ENCODE assay signal across 22 cellular contexts in genomic region chr1:183165456-183165855, GRCh38. TPM values are rescaled to one million over a fixed set of nuclear protein-coding genes. Genes with fewer than 3 reads are reported as not detected.
DNase-seq lines count a peak whose midpoint lies in the region; ATAC-seq and TF ChIP-seq lines count a peak whose summit lies in the region.
"Had no signal": no experiment of that assay in that cellular context is flagged by ENCODE, and none has a peak within 500 bp of the region (broad histone marks: within the 10 kb centered on the region; RNA-seq: fewer than 3 reads in every experiment).

No MANE protein-coding gene starts in this region.

- no peaks in the 10 kb centered on the region for H3K79me2 ChIP-seq in GM23338 (replicated peaks; ENCODE audit: insufficient read depth)
- H3K79me2 ChIP-seq: hepatocyte had no signal

- no peaks in the 10 kb centered on the region for H4K20me1 ChIP-seq in GM23338 (replicated peaks; ENCODE audit: insufficient read depth)

- peak; percentile 70 for ATAC-seq in GM23338
- no peak for ATAC-seq in left lobe of liver
- ATAC-seq in HG03571 (IDR thresholded peaks at IDR 0.05; ENCODE audit: unreplicated experiment) = no peak
- ATAC-seq: activated CD4-positive, CD25-positive, alpha-beta regulatory T cell treated with anti-CD3 and anti-CD28 coated beads, Interleukin-2, amount 50 U/mL, for 24 hours; lower lobe of right lung had no signal

- H3K4me2 ChIP-seq in GM23338 = no peak overlapping the region
- H3K4me2 ChIP-seq: hepatocyte had no signal

- CTCF ChIA-PET in RWPE1 (lab: Yijun Ruan, JAX) = no interaction called here

- peaks cover 14% of the 10 kb centered on the region for H3K4me1 Mint-ChIP-seq in GM23338
- H3K4me1 Mint-ChIP-seq: activated CD4-positive, alpha-beta memory T cell treated with anti-CD3 and anti-CD28 coated beads, Interleukin-2, amount 10 ng/mL, durations not matched to agents 7 days and 5 days; brain; CD4-positive, alpha-beta memory T cell had no signal

- DNase-seq in GM23338 (ENCODE audit: low spot score) (peak; percentile 26), RWPE1 (ENCODE audit: low spot score) (peak; percentile 36), renal cortical epithelial cell (ENCODE audit: low read depth) (peak; percentile 72), left lobe of liver (ENCODE audit: low spot score) (no peak), AG08396 (ENCODE audit: low spot score) (no peak)
- DNase-seq: activated CD4-positive, alpha-beta memory T cell treated with anti-CD3 and anti-CD28 coated beads, Interleukin-2, amount 10 ng/mL, durations not matched to agents 7 days and 5 days; CD4-positive, alpha-beta memory T cell; effector memory CD4-positive, alpha-beta T cell; EL; foreskin fibroblast; lower lobe of right lung; NCI-H1105; NCI-H2029 treated with DMSO at 0.1 percent for 48 hours; NCI-H446; OCI-M1; SIG-M5; substantia nigra had no signal

- H3K27ac ChIP-seq in GM23338 (ENCODE audit: low read depth) (no peak overlapping the region), RWPE1 (peak overlapping the region; percentile 89), iPS-18a (ENCODE audit: low read length) (no peak overlapping the region)
- H3K27ac ChIP-seq: lower lobe of right lung had no signal

- H3K4me1 ChIP-seq in GM23338 (ENCODE audit: insufficient read depth) (peaks cover 4% of the 10 kb centered on the region; the same call in 1 of the 2 replicates), iPS-18a (ENCODE audit: control insufficient read depth, low read depth, low read length) (peaks cover 16% of the 10 kb centered on the region)
- H3K4me1 ChIP-seq: lower lobe of right lung had no signal

- no peaks in the 10 kb centered on the region for H3F3A ChIP-seq in GM23338 (replicated peaks; ENCODE audit: low read depth)

- H3K9me3 ChIP-seq in iPS-18a (ENCODE audit: control insufficient read depth, low read depth, low read length) = no peaks in the 10 kb centered on the region
- H3K9me3 ChIP-seq: lower lobe of right lung had no signal

- POLR2A ChIA-PET in RWPE1 (lab: Yijun Ruan, JAX; ENCODE audit: low non-redundant PET) = no interaction called here

- H2AFZ ChIP-seq in GM23338 = no peak overlapping the region
- H2AFZ ChIP-seq: hepatocyte had no signal

- H3K27me3 ChIP-seq in GM23338 (ENCODE audit: insufficient read depth) (no peaks in the 10 kb centered on the region), iPS-18a (ENCODE audit: control insufficient read depth, insufficient read depth, low read length) (no peaks in the 10 kb centered on the region)
- H3K27me3 ChIP-seq: hepatocyte had no signal

- H3K9me3 Mint-ChIP-seq in GM23338 = no peaks in the 10 kb centered on the region
- H3K9me3 Mint-ChIP-seq: activated CD4-positive, alpha-beta memory T cell treated with anti-CD3 and anti-CD28 coated beads, Interleukin-2, amount 10 ng/mL, durations not matched to agents 7 days and 5 days; brain had no signal

- H3K4me3 Mint-ChIP-seq in GM23338 = no peak overlapping the region
- H3K4me3 Mint-ChIP-seq: activated CD4-positive, alpha-beta memory T cell treated with anti-CD3 and anti-CD28 coated beads, Interleukin-2, amount 10 ng/mL, durations not matched to agents 7 days and 5 days; brain; CD4-positive, alpha-beta memory T cell had no signal

- TF ChIP-seq CTCF in GM23338 (conservative IDR thresholded peaks at IDR 0.05; ENCODE audit: low read depth in 2 of 2) (no peak), RWPE1 (conservative IDR thresholded peaks at IDR 0.05; ENCODE audit: low read depth) (no peak)

- H3K9ac ChIP-seq in iPS-18a (ENCODE audit: low read length) = peak overlapping the region; percentile 5

- no peaks in the 10 kb centered on the region for H3K36me3 ChIP-seq in GM23338 (ENCODE audit: insufficient read depth)
- H3K36me3 ChIP-seq in iPS-18a (ENCODE audit: control insufficient read depth, low read depth, low read length) = no peaks in the 10 kb centered on the region
- H3K36me3 ChIP-seq: lower lobe of right lung had no signal

- H3K36me3 Mint-ChIP-seq in GM23338 (ENCODE audit: low read depth) = no peaks in the 10 kb centered on the region
- H3K36me3 Mint-ChIP-seq: brain; CD4-positive, alpha-beta memory T cell had no signal

- H3K4me3 ChIP-seq in GM23338 = no peak overlapping the region
- no peak overlapping the region for H3K4me3 ChIP-seq in iPS-18a (ENCODE audit: low read length)
- H3K4me3 ChIP-seq: hepatocyte, lower lobe of right lung had no signal

- no peak overlapping the region for H3K27ac Mint-ChIP-seq in GM23338
- H3K27ac Mint-ChIP-seq: activated CD4-positive, alpha-beta memory T cell treated with anti-CD3 and anti-CD28 coated beads, Interleukin-2, amount 10 ng/mL, durations not matched to agents 7 days and 5 days; brain; CD4-positive, alpha-beta memory T cell had no signal

- H3K27me3 Mint-ChIP-seq in GM23338 (ENCODE audit: insufficient read depth, low read depth, poor library complexity) = no peaks in the 10 kb centered on the region
- H3K27me3 Mint-ChIP-seq: activated CD4-positive, alpha-beta memory T cell treated with anti-CD3 and anti-CD28 coated beads, Interleukin-2, amount 10 ng/mL, durations not matched to agents 7 days and 5 days; brain had no signal

- peaks cover 13% of the 10 kb centered on the region for H3K9me2 ChIP-seq in GM23338 (ENCODE audit: insufficient read depth)

TF ChIP-seq in GM23338, 12 proteins besides CTCF, POLR2A, EP300 and RAD21:
- TF ChIP-seq EZH2phosphoT487 (IDR thresholded peaks at IDR 0.05; ENCODE audit: unreplicated experiment) (no peak), EZH2 (IDR thresholded peaks at IDR 0.05; ENCODE audit: low read depth, unreplicated experiment) (no peak), ZNF462 (CRISPR knock-in tag; IDR thresholded peaks at IDR 0.05) (no peak), CREB1 (CRISPR knock-in tag; IDR thresholded peaks at IDR 0.05; ENCODE audit: low read depth) (no peak), STAT1 (IDR thresholded peaks at IDR 0.05; ENCODE audit: unreplicated experiment) (no peak)

RNA-seq across cellular contexts. Expression of gene LAMC2, which starts 20.6 kb away (rescaled TPM):
- total RNA-seq in GM23338 (2014; rRNA removed; shearing (Covaris generic)) = 19.0 and 19.5 TPM in 2 replicates
- 3.4 and 4.3 TPM in 2 replicates for polyA plus RNA-seq in GM23338 (2016; fragmentation: Nextera tagmentation; extraction: Ambion mirVana)
- 128 and 1,305 TPM in 2 replicates for total RNA-seq in renal cortical epithelial cell
- 0.30 TPM for total RNA-seq in left lobe of liver
- total RNA-seq: activated CD4-positive, alpha-beta memory T cell treated with anti-CD3 and anti-CD28 coated beads, Interleukin-2, amount 10 ng/mL, durations not matched to agents 7 days and 5 days; CD4-positive, alpha-beta memory T cell had no signal
- polyA plus RNA-seq: CD4-positive, alpha-beta memory T cell had no signal

Comparison
In these comparisons a context has a peak if more than half of its experiments do, and no peak if none do; other contexts are left out.
1. DNase-seq: peak in GM23338 (single experiment), RWPE1 (single experiment) and renal cortical epithelial cell (single experiment); none in left lobe of liver (single experiment) and AG08396 (single experiment).
2. RNA of gene LAMC2, which starts 20.6 kb away (total RNA-seq): 128 to 1,305 TPM in renal cortical epithelial cell and 19.0 to 19.5 TPM in GM23338; 0.30 TPM in left lobe of liver (single experiment); every median in the first group is over 10 times any median in the second.